ENCODE assay signal across 9 cellular contexts in genomic region chr22:26367402-26368245, GRCh38.
DNase-seq lines count a peak whose midpoint lies in the region; ATAC-seq and TF ChIP-seq lines count a peak whose summit lies in the region.
"Had no signal": no experiment of that assay in that cellular context is flagged by ENCODE, and none has a peak within 500 bp of the region (broad histone marks: within the 10 kb centered on the region; RNA-seq: fewer than 3 reads in every experiment).

No MANE protein-coding gene starts in this region.

- peaks cover 19% of the 10 kb centered on the region for H3K27me3 Mint-ChIP-seq in activated CD4-positive, alpha-beta memory T cell treated with anti-CD3 and anti-CD28 coated beads for 36 hours
- peaks cover 9 to 17% of the 10 kb centered on the region in 2 donors for H3K27me3 Mint-ChIP-seq in natural killer cell treated with Interleukin-12 subunit alpha and Interleukin-12 subunit beta and Interleukin-15 and Interleukin-18, amount 100 ng/mL, for 72 hours

- H3K9me3 Mint-ChIP-seq in activated CD4-positive, alpha-beta memory T cell treated with anti-CD3 and anti-CD28 coated beads for 36 hours = no peaks in the 10 kb centered on the region
- H3K9me3 Mint-ChIP-seq in natural killer cell treated with Interleukin-12 subunit alpha and Interleukin-12 subunit beta and Interleukin-15 and Interleukin-18, amount 100 ng/mL, for 72 hours = no peaks in the 10 kb centered on the region

- TF ChIP-seq CTCF in thyroid gland (IDR thresholded peaks at IDR 0.05) = peak; percentile 27 to 74 (median 58)

- H3K9me3 ChIP-seq in effector memory CD4-positive, alpha-beta T cell (ENCODE audit: control insufficient read depth, low read length) = no peaks in the 10 kb centered on the region
- no peaks in the 10 kb centered on the region for H3K9me3 ChIP-seq in thyroid gland

- no peaks in the 10 kb centered on the region for H3K36me3 Mint-ChIP-seq in activated CD4-positive, alpha-beta memory T cell treated with anti-CD3 and anti-CD28 coated beads for 36 hours
- H3K36me3 Mint-ChIP-seq in natural killer cell treated with Interleukin-12 subunit alpha and Interleukin-12 subunit beta and Interleukin-15 and Interleukin-18, amount 100 ng/mL, for 72 hours = no peaks in the 10 kb centered on the region

- no peaks in the 10 kb centered on the region for H3K36me3 ChIP-seq in effector memory CD4-positive, alpha-beta T cell (ENCODE audit: control insufficient read depth, insufficient read depth, low read length)
- H3K36me3 ChIP-seq in thyroid gland = no peaks in the 10 kb centered on the region

- no peak overlapping the region for H3K4me3 ChIP-seq in effector memory CD4-positive, alpha-beta T cell (ENCODE audit: insufficient read depth, low read depth, low read length, poor library complexity, severe bottlenecking)
- no peak overlapping the region for H3K4me3 ChIP-seq in thyroid gland (replicated peaks in 1 of 3)

- POLR2A ChIA-PET in activated CD4-positive, alpha-beta memory T cell treated with anti-CD3 and anti-CD28 coated beads for 36 hours (lab: Charles Lee) = no interaction called here

- no peak overlapping the region for H3K27ac ChIP-seq in effector memory CD4-positive, alpha-beta T cell (ENCODE audit: insufficient read depth, low read length, poor library complexity, severe bottlenecking)
- no peak overlapping the region for H3K27ac ChIP-seq in thyroid gland

- no peak overlapping the region for H3K4me3 Mint-ChIP-seq in activated CD4-positive, alpha-beta memory T cell treated with anti-CD3 and anti-CD28 coated beads for 36 hours
- H3K4me3 Mint-ChIP-seq in natural killer cell treated with Interleukin-12 subunit alpha and Interleukin-12 subunit beta and Interleukin-15 and Interleukin-18, amount 100 ng/mL, for 72 hours = no peak overlapping the region

- peak; percentile 49 to 57 for ATAC-seq in natural killer cell treated with Interleukin-12 subunit alpha and Interleukin-12 subunit beta and Interleukin-15 and Interleukin-18, amount 100 ng/mL, for 72 hours
- ATAC-seq in GM18909 (IDR thresholded peaks at IDR 0.05; ENCODE audit: poor library complexity, unreplicated experiment) = no peak
- ATAC-seq: left colon had no signal

- intact Hi-C loops in activated CD4-positive, alpha-beta memory T cell treated with anti-CD3 and anti-CD28 coated beads for 36 hours (cut with micrococcal nuclease) = no loop called here
- intact Hi-C loops in thyroid gland (cut with DNase I) = loop anchor here (10.0 kb wide), 1 partner anchor 297 kb away; no protein-coding TSS in a partner anchor

- no peaks in the 10 kb centered on the region for H3K4me1 ChIP-seq in effector memory CD4-positive, alpha-beta T cell (ENCODE audit: control insufficient read depth, insufficient read depth, low read length, poor library complexity, severe bottlenecking)
- H3K4me1 ChIP-seq in thyroid gland = no peaks in the 10 kb centered on the region

- CTCF ChIA-PET in activated CD4-positive, alpha-beta memory T cell treated with anti-CD3 and anti-CD28 coated beads for 36 hours (lab: Charles Lee) = interaction anchor here (0.6 to 4.8 kb wide), 32 partner anchors 7 to 311 kb away, joined by 3 to 70 read pairs (median 4); no protein-coding TSS in a partner anchor

- no peaks in the 10 kb centered on the region for H3K27me3 ChIP-seq in effector memory CD4-positive, alpha-beta T cell (replicated peaks; ENCODE audit: control insufficient read depth, insufficient read depth, low read length, poor library complexity, severe bottlenecking)
- no peaks in the 10 kb centered on the region for H3K27me3 ChIP-seq in thyroid gland

- WGBS in thyroid gland, 2 donors = 43 to 46% methylated on average over 19 of the region's 19 CpGs

- no peak overlapping the region for H3K27ac Mint-ChIP-seq in activated CD4-positive, alpha-beta memory T cell treated with anti-CD3 and anti-CD28 coated beads for 36 hours
- H3K27ac Mint-ChIP-seq in natural killer cell treated with Interleukin-12 subunit alpha and Interleukin-12 subunit beta and Interleukin-15 and Interleukin-18, amount 100 ng/mL, for 72 hours = peak overlapping the region in 1 of 2 donors; percentile 30

- TF ChIP-seq POLR2A in thyroid gland (IDR thresholded peaks at IDR 0.05) = no peak

- peak; percentile 5 for DNase-seq in NK-92 treated with Interleukin-12 subunit alpha and Interleukin-12 subunit beta, amount 100 ng/mL, for 24 hours (lab: John Stamatoyannopoulos, UW)
- no peak for DNase-seq in NK-92 (lab: John Stamatoyannopoulos, UW; ENCODE audit: unreplicated experiment)
- peak; percentile 57 for DNase-seq in NCI-H2171 treated with DMSO at 0.1 percent for 48 hours (lab: John Stamatoyannopoulos, UW)
- peak; percentile 69 for DNase-seq in activated CD4-positive, alpha-beta memory T cell treated with anti-CD3 and anti-CD28 coated beads for 36 hours
- peak; percentile 12 to 29 (median 23) for DNase-seq in effector memory CD4-positive, alpha-beta T cell
- DNase-seq in natural killer cell treated with Interleukin-12 subunit alpha and Interleukin-12 subunit beta and Interleukin-15 and Interleukin-18, amount 100 ng/mL, for 72 hours (ENCODE audit: low spot score) = no peak
- peak; percentile 32 to 42 for DNase-seq in thyroid gland

- H3K4me1 Mint-ChIP-seq in activated CD4-positive, alpha-beta memory T cell treated with anti-CD3 and anti-CD28 coated beads for 36 hours (ENCODE audit: low read depth) = no peaks in the 10 kb centered on the region
- H3K4me1 Mint-ChIP-seq in natural killer cell treated with Interleukin-12 subunit alpha and Interleukin-12 subunit beta and Interleukin-15 and Interleukin-18, amount 100 ng/mL, for 72 hours (ENCODE audit: low read depth in 2 of 2) = peaks cover 3 to 5% of the 10 kb centered on the region in 2 donors

Comparison
In these comparisons a context has a peak if more than half of its experiments do, and no peak if none do; other contexts are left out.
1. DNase-seq: peak in NK-92 treated with Interleukin-12 subunit alpha and Interleukin-12 subunit beta, amount 100 ng/mL, for 24 hours (single experiment), NCI-H2171 treated with DMSO at 0.1 percent for 48 hours (single experiment), activated CD4-positive, alpha-beta memory T cell treated with anti-CD3 and anti-CD28 coated beads for 36 hours (single experiment), effector memory CD4-positive, alpha-beta T cell (3 of 3) and thyroid gland (2 of 2); none in NK-92 (single experiment) and natural killer cell treated with Interleukin-12 subunit alpha and Interleukin-12 subunit beta and Interleukin-15 and Interleukin-18, amount 100 ng/mL, for 72 hours (single experiment).